Comparison of ENCODE assay signal across 8 cellular contexts in the genomic region with DNA sequence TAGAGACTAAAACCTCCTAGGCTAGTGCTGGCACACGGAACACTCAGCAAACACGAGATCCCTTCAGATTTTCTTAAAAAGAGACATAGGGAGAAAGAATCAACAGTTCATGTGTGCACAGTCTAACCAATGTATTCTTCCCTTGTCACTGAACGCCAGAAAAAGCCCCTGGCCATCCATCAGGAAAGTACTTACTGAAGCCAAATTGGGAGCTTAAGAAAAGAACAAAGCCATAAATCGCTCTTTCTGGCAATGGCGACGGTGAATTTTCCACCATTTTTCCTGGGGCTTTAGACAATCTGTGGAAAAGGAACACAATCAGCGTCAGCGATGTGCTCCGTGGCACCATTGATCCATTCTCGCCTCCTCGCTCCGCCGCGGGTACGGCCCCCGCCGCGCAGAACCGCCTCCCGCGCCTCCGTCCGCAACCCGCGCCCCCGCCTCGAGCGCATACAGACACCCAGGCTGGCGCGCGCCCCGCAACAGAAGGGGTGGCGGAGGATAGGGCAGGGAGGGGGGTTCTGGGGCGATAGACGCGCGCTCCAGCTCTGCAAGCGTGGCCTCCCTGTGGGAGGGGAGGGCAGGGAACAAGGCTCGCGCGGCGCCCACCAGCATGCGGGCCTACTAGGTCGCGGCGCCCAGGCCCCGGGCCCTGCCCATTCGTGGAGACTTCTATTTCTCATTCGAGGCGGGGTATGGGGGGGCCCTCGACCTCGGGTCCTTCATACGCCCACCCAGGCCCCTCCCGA. TPM values are rescaled to one million over a fixed set of nuclear protein-coding genes. Genes with fewer than 3 reads are reported as not detected.
DNase-seq lines count a peak whose midpoint lies in the region; ATAC-seq and TF ChIP-seq lines count a peak whose summit lies in the region.

No MANE protein-coding gene starts in this region.

- H3K9me3 ChIP-seq in PC-3 (ENCODE audit: low read length) (no peaks in the 10 kb centered on the region), heart right ventricle (peaks cover 0 to 6% (median 0%) of the 10 kb centered on the region in 11 donors), trophoblast cell (ENCODE audit: insufficient read depth, low read depth, low read length) (no peaks in the 10 kb centered on the region)

- CTCF ChIA-PET in PC-3 (lab: Charles Lee): interaction anchor here (0.5 kb wide), 1 partner anchor 82 kb away, joined by 3 read pairs; no protein-coding TSS in a partner anchor

- peak; percentile 86 for DNase-seq in D341Med (ENCODE audit: low spot score)
- peak; percentile 62 for DNase-seq in PC-3
- DNase-seq in amniotic epithelial cell (ENCODE audit: low read depth): peak; percentile 80
- DNase-seq in heart right ventricle: peak; percentile 78 to 88
- DNase-seq in trophoblast cell: peak in 1 of 2 donors; percentile 68
- DNase-seq in epidermal melanocyte (ENCODE audit: insufficient read length, low spot score): no peak

- peak overlapping the region; percentile 81 for H3K27ac ChIP-seq in PC-3 (ENCODE audit: low read length)
- H3K27ac ChIP-seq in heart right ventricle: peak overlapping the region; percentile 94 to 100 (median 98)
- peak overlapping the region; percentile 97 for H3K27ac ChIP-seq in trophoblast cell (ENCODE audit: low read depth, low read length)

- H3K9me2 ChIP-seq in PC-3 (replicated peaks; ENCODE audit: low read length): no peaks in the 10 kb centered on the region

- H3K79me1 ChIP-seq in trophoblast cell (ENCODE audit: low read length): peaks cover 19% of the 10 kb centered on the region

- peak overlapping the region; percentile 84 for H3K4ac ChIP-seq in trophoblast cell (ENCODE audit: low read depth, low read length)

- no peaks in the 10 kb centered on the region for H3K36me3 ChIP-seq in PC-3 (ENCODE audit: low read depth, low read length)
- H3K36me3 ChIP-seq in heart right ventricle: peaks cover 0 to 36% (median 0%) of the 10 kb centered on the region in 9 donors
- H3K36me3 ChIP-seq in trophoblast cell (ENCODE audit: control insufficient read depth in 1 of 2, insufficient read depth in 2 of 2, low read length in 2 of 2): no peaks in the 10 kb centered on the region

- H2BK12ac ChIP-seq in trophoblast cell (ENCODE audit: low read length): no peak overlapping the region

- H3K4me2 ChIP-seq in PC-3 (ENCODE audit: low read length) (peak overlapping the region; percentile 84), trophoblast cell (ENCODE audit: low read length) (peak overlapping the region; percentile 80)

- peak overlapping the region; percentile 98 for H4K91ac ChIP-seq in trophoblast cell (ENCODE audit: low read depth, low read length)

- peak overlapping the region; percentile 92 for H2BK5ac ChIP-seq in trophoblast cell (ENCODE audit: low read depth, low read length, poor library complexity)

- no peak overlapping the region for H3K23ac ChIP-seq in trophoblast cell (ENCODE audit: low read length)

- H4K8ac ChIP-seq in trophoblast cell (ENCODE audit: low read depth, low read length): peak overlapping the region; percentile 95

- H3K4me3 ChIP-seq in PC-3 (ENCODE audit: low read length) (peak overlapping the region; percentile 66), heart right ventricle (peak overlapping the region; percentile 55 to 95 (median 89)), trophoblast cell (ENCODE audit: low read depth, low read length) (peak overlapping the region; percentile 91)

- no peaks in the 10 kb centered on the region for H3F3A ChIP-seq in PC-3 (ENCODE audit: low read length, unreplicated experiment)

- peak overlapping the region; percentile 93 for H2BK120ac ChIP-seq in trophoblast cell (ENCODE audit: insufficient read depth, low read length, poor library complexity)

- peaks cover 21% of the 10 kb centered on the region for H3K4me1 ChIP-seq in PC-3 (ENCODE audit: insufficient read depth, low read length)
- peaks cover 0 to 30% (median 23%) of the 10 kb centered on the region in 9 donors for H3K4me1 ChIP-seq in heart right ventricle
- H3K4me1 ChIP-seq in trophoblast cell (ENCODE audit: control insufficient read depth in 1 of 2, insufficient read depth in 2 of 2, low read length in 2 of 2): peaks cover 4 to 7% of the 10 kb centered on the region in 2 experiments

- peak overlapping the region; percentile 98 for H3K18ac ChIP-seq in trophoblast cell (ENCODE audit: low read length)

- H4K12ac ChIP-seq in trophoblast cell (ENCODE audit: low read depth, low read length): peak overlapping the region; percentile 88

- H2AFZ ChIP-seq in PC-3 (ENCODE audit: low read length) (peak overlapping the region; percentile 49), trophoblast cell (ENCODE audit: insufficient read depth, low read length, poor library complexity) (peak overlapping the region; percentile 55)

- peak overlapping the region; percentile 72 for H2AK5ac ChIP-seq in trophoblast cell (ENCODE audit: low read length)

- ATAC-seq in GM21360 (IDR thresholded peaks at IDR 0.05; ENCODE audit: unreplicated experiment): peak; percentile 24
- peak; percentile 27 for ATAC-seq in HG03571 (IDR thresholded peaks at IDR 0.05; ENCODE audit: unreplicated experiment)
- peak; percentile 49 for ATAC-seq in PC-3
- peak; percentile 70 to 89 (median 82) for ATAC-seq in heart right ventricle

- H3K9ac ChIP-seq in PC-3 (ENCODE audit: low read length): peak overlapping the region; percentile 93
- peak overlapping the region; percentile 73 for H3K9ac ChIP-seq in trophoblast cell (ENCODE audit: low read length)

- no peaks in the 10 kb centered on the region for H3K27me3 ChIP-seq in PC-3 (ENCODE audit: low read length)
- H3K27me3 ChIP-seq in heart right ventricle: no peaks in the 10 kb centered on the region
- no peaks in the 10 kb centered on the region for H3K27me3 ChIP-seq in trophoblast cell (ENCODE audit: insufficient read depth, low read length)

- H3K79me2 ChIP-seq in PC-3 (ENCODE audit: low read length) (peaks cover 59% of the 10 kb centered on the region), trophoblast cell (ENCODE audit: control insufficient read depth, insufficient read depth, low read length, poor library complexity) (peaks cover 22% of the 10 kb centered on the region)

- peak overlapping the region; percentile 90 for H3K14ac ChIP-seq in trophoblast cell (ENCODE audit: low read length)

- WGBS in heart right ventricle, 2 donors: 0% methylated on average over 53 to 54 of the region's 54 CpGs
- no CpG with 5 or more reads among the region's 54 CpGs for WGBS in trophoblast cell (ENCODE audit: extremely low coverage, insufficient coverage, insufficient read length)

- BruUV-seq in PC-3 (replicated peaks; lab: Mats Ljungman, UMichigan): no TSS peak

- TF ChIP-seq CTCF in PC-3 (conservative IDR thresholded peaks at IDR 0.05; ENCODE audit: low read depth, low read length) (no peak), heart right ventricle (IDR thresholded peaks at IDR 0.05) (no peak)

- POLR2A ChIA-PET in PC-3 (lab: Charles Lee; ENCODE audit: unreplicated experiment): no interaction called here

- intact Hi-C loops in PC-3 (cut with micrococcal nuclease) (no loop called here), heart right ventricle (cut with DNase I) (loop anchor here in 6 of 10 donors (5.0 to 10.0 kb wide), 6 partner anchors 78 to 492 kb away; a partner anchor contains a TSS)

- H4K20me1 ChIP-seq in PC-3 (ENCODE audit: low read length): peaks cover 22% of the 10 kb centered on the region; the same call in 1 of the 2 replicates

RNA-seq across cellular contexts. Expression of a gene that starts 0.5 kb away (rescaled TPM):
- total RNA-seq in PC-3 (2014; rRNA removed) (17.1 and 20.1 TPM in 2 replicates), heart right ventricle (10 to 100 TPM; 33.9 to 41.8 (median 38.3) TPM)
- polyA plus RNA-seq in heart right ventricle: 10 to 100 TPM; 24.5 to 32.1 TPM
- polyA plus RNA-seq in trophoblast cell (2013): 22.4 and 23.0 TPM in 2 replicates

RNA-seq across cellular contexts. Expression of a gene that starts 0.6 kb away (rescaled TPM):
- total RNA-seq in PC-3 (2014; rRNA removed) (121 and 140 TPM in 2 replicates), heart right ventricle (10 to 100 TPM; 33.1 to 62.1 (median 54.6) TPM)
- 10 to 100 TPM; 14.0 to 30.4 TPM for polyA plus RNA-seq in heart right ventricle
- polyA plus RNA-seq in trophoblast cell (2013): 106 and 108 TPM in 2 replicates

Comparison
In these comparisons a context has a peak if more than half of its experiments do, and no peak if none do; other contexts are left out.
1. ATAC-seq: peak in every context shown above with its lines; median percentile 82 in heart right ventricle; 49 in PC-3; 27 in HG03571; 24 in GM21360.